Comparison of ENCODE assay signal across 31 cellular contexts in genomic region chr1:154686507-154686906, GRCh38.
"Had no signal": no experiment of that assay in that cellular context is flagged by ENCODE, and none has a peak within 500 bp of the region (broad histone marks: within the 10 kb centered on the region; RNA-seq: fewer than 3 reads in every experiment).

No MANE protein-coding gene starts in this region.

- H3K36me3 ChIP-seq: adrenal gland, esophagus squamous epithelium, gastroesophageal sphincter, heart right ventricle, WERI-Rb-1 had no signal

- DNase-seq: activated B cell treated with CpG ODN at 0.5 μM for 24 hours; activated CD4-positive, alpha-beta T cell treated with anti-CD3 and anti-CD28 coated beads for 48 hours; activated CD4-positive, alpha-beta T cell treated with anti-CD3 and anti-CD28 coated beads, Interleukin-2, amount 50 U/mL, for 1 hour; activated CD4-positive, alpha-beta T cell treated with anti-CD3 and anti-CD28 coated beads, Interleukin-2, amount 50 U/mL, for 48 hours; activated CD8-positive, alpha-beta memory T cell treated with anti-CD3 and anti-CD28 coated beads for 24 hours; activated CD8-positive, alpha-beta T cell treated with anti-CD3 and anti-CD28 coated beads for 36 hours; activated effector memory CD4-positive, alpha-beta T cell treated with anti-CD3 and anti-CD28 coated beads, Interleukin-2, amount 50 U/mL, for 16 hours; activated naive CD4-positive, alpha-beta T cell treated with anti-CD3 and anti-CD28 coated beads for 36 hours; activated naive CD8-positive, alpha-beta T cell treated with anti-CD3 and anti-CD28 coated beads for 36 hours; activated naive CD8-positive, alpha-beta T cell treated with anti-CD3 and anti-CD28 coated beads, Interleukin-2, amount 50 U/mL, for 24 hours; activated T-cell treated with anti-CD3 and anti-CD28 coated beads, Interleukin-2, amount 50 U/mL, for 1 hour; activated T-cell treated with anti-CD3 and anti-CD28 coated beads, Interleukin-2, amount 50 U/mL, for 48 hours; adrenal gland; amygdala; aorta; body of pancreas; caudate nucleus; cortex of kidney; dermis blood vessel endothelial cell; effector CD4-positive, alpha-beta T cell; effector memory CD8-positive, alpha-beta T cell; erythroblast; esophagus squamous epithelium; foreskin melanocyte; heart right ventricle; T-helper 17 cell; T1000; WERI-Rb-1 had no signal

- H3K27me3 ChIP-seq: body of pancreas, gastroesophageal sphincter, heart right ventricle had no signal

- ATAC-seq: activated CD4-positive, CD25-positive, alpha-beta regulatory T cell treated with anti-CD3 and anti-CD28 coated beads, Interleukin-2, amount 50 U/mL, for 24 hours; activated CD8-positive, alpha-beta T cell treated with anti-CD3 and anti-CD28 coated beads for 36 hours; activated naive CD8-positive, alpha-beta T cell treated with anti-CD3 and anti-CD28 coated beads, Interleukin-2, amount 50 U/mL, for 24 hours; body of pancreas; effector memory CD8-positive, alpha-beta T cell; gastroesophageal sphincter; heart right ventricle; T-helper 17 cell had no signal

- FAIRE-seq: colon had no signal

- H3K4me3 ChIP-seq: adrenal gland, body of pancreas, esophagus squamous epithelium, gastroesophageal sphincter, heart right ventricle had no signal

- H3K4me1 ChIP-seq: adrenal gland, body of pancreas, esophagus squamous epithelium, gastroesophageal sphincter, heart right ventricle had no signal

- H3K27ac ChIP-seq: adrenal gland, body of pancreas, esophagus squamous epithelium, gastroesophageal sphincter, heart right ventricle, WERI-Rb-1 had no signal

- H3K9me3 ChIP-seq: adrenal gland, body of pancreas, esophagus squamous epithelium, gastroesophageal sphincter, heart right ventricle had no signal
